In the genomic region with DNA sequence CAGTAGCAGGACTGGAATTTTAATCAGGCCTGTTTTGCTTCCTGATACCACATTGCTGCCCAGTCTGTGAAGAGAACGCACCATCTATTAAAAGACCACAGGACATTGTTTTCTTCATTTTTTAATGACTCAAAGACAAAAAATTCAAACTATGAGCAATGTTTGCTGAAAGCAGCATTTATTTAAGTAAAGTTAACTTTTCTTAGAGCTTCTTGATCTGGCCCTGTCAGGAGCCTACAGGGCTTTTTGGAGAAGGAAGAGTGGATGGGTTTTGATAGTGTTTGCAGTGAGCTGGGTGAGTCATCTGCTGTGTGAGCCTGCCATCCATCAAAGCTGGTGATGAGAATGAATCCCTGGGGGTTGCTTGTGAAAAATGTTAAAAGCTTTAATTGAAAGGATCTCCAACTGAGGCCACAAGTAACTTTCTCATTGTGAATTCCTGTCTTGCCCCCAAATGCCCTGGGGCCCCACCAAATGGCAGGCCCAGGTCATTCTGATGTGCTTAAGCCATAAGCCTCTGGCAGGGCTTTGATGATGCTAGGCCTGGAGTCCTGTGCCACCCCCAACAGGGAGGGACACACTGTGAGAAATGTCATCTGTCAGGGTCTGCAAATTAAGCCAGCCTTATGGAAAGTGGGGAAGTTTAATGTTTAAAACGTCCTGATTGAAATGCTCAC, we compare ENCODE assay signal across 11 cellular contexts.
A peak's percentile ranks its signal among the peaks of the same experiment; 100 is the strongest.
DNase-seq lines count a peak whose midpoint lies in the region; ATAC-seq, FAIRE-seq and TF ChIP-seq lines count a peak whose summit lies in the region.
"Had no signal": no experiment of that assay in that cellular context is flagged by ENCODE, and none has a peak within 500 bp of the region (broad histone marks: within the 10 kb centered on the region; RNA-seq: fewer than 3 reads in every experiment).

No MANE protein-coding gene starts in this region.

- peak; percentile 46 for ATAC-seq in left lung
- ATAC-seq in HG02852 (IDR thresholded peaks at IDR 0.05; ENCODE audit: unreplicated experiment), result no peak
- no peak for ATAC-seq in GM21723 (IDR thresholded peaks at IDR 0.05; ENCODE audit: unreplicated experiment)
- ATAC-seq: activated CD4-positive, alpha-beta T cell treated with anti-CD3 and anti-CD28 coated beads for 36 hours had no signal

- FAIRE-seq in astrocyte (lab: Jason Lieb, UNC), result peak; percentile 98

- peak overlapping the region; percentile 4 for H3K4me3 Mint-ChIP-seq in astrocyte (ENCODE audit: unreplicated experiment)
- H3K4me3 Mint-ChIP-seq: activated CD4-positive, alpha-beta T cell treated with anti-CD3 and anti-CD28 coated beads for 36 hours; dendritic cell treated with granulocyte-macrophage colony-stimulating factor and Interleukin-4, amounts not matched to agents 40 ng/mL and 50 ng/mL, for 4 days had no signal

- H3K36me3 ChIP-seq in HUES6 (ENCODE audit: control insufficient read depth, insufficient read depth, low read length) (no peaks in the 10 kb centered on the region), astrocyte (ENCODE audit: insufficient read depth, low read length) (no peaks in the 10 kb centered on the region), left lung (no peaks in the 10 kb centered on the region)

- DNase-seq in AG20443 (ENCODE audit: low spot score) (peak; percentile 86), astrocyte (ENCODE audit: low read depth) (peak; percentile 90), left lung (no peak), NCI-H187 treated with DMSO at 0.1 percent for 48 hours (lab: John Stamatoyannopoulos, UW) (no peak), RPMI8226 (no peak)
- DNase-seq: activated CD4-positive, alpha-beta T cell treated with anti-CD3 and anti-CD28 coated beads for 36 hours; stimulated activated CD8-positive, alpha-beta memory T cell treated with anti-CD3 and anti-CD28 coated beads, Interleukin-4, amount 100 ng/mL, for 48 hours had no signal

- no peaks in the 10 kb centered on the region for H3K79me2 ChIP-seq in astrocyte (ENCODE audit: insufficient read depth, low read length)

- peaks cover 24% of the 10 kb centered on the region for H3K4me1 Mint-ChIP-seq in astrocyte (ENCODE audit: low read depth, unreplicated experiment)

- TF ChIP-seq CTCF in astrocyte (IDR thresholded peaks at IDR 0.05; ENCODE audit: insufficient read depth, low read depth, low read length), result no peak
- no peak for TF ChIP-seq CTCF in left lung (IDR thresholded peaks at IDR 0.05)

- intact Hi-C loops in left lung (cut with DNase I), result no loop called here

- no peak overlapping the region for H2AFZ ChIP-seq in astrocyte (ENCODE audit: low read depth, low read length)

- H3K27me3 Mint-ChIP-seq in astrocyte (ENCODE audit: low read depth, unreplicated experiment), result no peaks in the 10 kb centered on the region
- H3K27me3 Mint-ChIP-seq: dendritic cell treated with granulocyte-macrophage colony-stimulating factor and Interleukin-4, amounts not matched to agents 40 ng/mL and 50 ng/mL, for 4 days had no signal

- H3K9ac ChIP-seq in HUES6 (ENCODE audit: low read length) (peak overlapping the region; percentile 80), astrocyte (ENCODE audit: low read length) (peak overlapping the region; percentile 42)

- peaks cover 40% of the 10 kb centered on the region for H3K4me1 ChIP-seq in HUES6 (ENCODE audit: control insufficient read depth, insufficient read depth, low read length)
- H3K4me1 ChIP-seq in astrocyte (ENCODE audit: insufficient read depth, low read length), result peaks cover 18% of the 10 kb centered on the region
- H3K4me1 ChIP-seq in left lung, result no peaks in the 10 kb centered on the region

- H3K27ac ChIP-seq in HUES6 (ENCODE audit: low read depth, low read length) (peak overlapping the region; percentile 80; the same call in 1 of the 2 replicates), astrocyte (ENCODE audit: low read depth, low read length) (peak overlapping the region; percentile 62), left lung (no peak overlapping the region)

- H4K20me1 ChIP-seq in astrocyte (ENCODE audit: insufficient read depth, low read length), result no peaks in the 10 kb centered on the region

- no peaks in the 10 kb centered on the region for H3K36me3 Mint-ChIP-seq in astrocyte (ENCODE audit: low read depth, unreplicated experiment)

- H3K9me3 Mint-ChIP-seq in astrocyte (ENCODE audit: unreplicated experiment), result no peaks in the 10 kb centered on the region

- peak overlapping the region; percentile 20; the same call in 1 of the 2 replicates for H3K4me3 ChIP-seq in HUES6 (ENCODE audit: low read depth, low read length)
- no peak overlapping the region for H3K4me3 ChIP-seq in astrocyte (ENCODE audit: insufficient read depth, low read depth, low read length)
- H3K4me3 ChIP-seq in left lung, result no peak overlapping the region

- H3K27me3 ChIP-seq in HUES6 (ENCODE audit: control insufficient read depth, insufficient read depth, low read length), result no peaks in the 10 kb centered on the region
- no peaks in the 10 kb centered on the region for H3K27me3 ChIP-seq in astrocyte (ENCODE audit: insufficient read depth, low read length)
- no peaks in the 10 kb centered on the region for H3K27me3 ChIP-seq in left lung

- H3K9me3 ChIP-seq in HUES6 (ENCODE audit: control insufficient read depth, insufficient read depth, low read depth, low read length) (0 out of 2 replicates have a peak, but pooled peaks cover under 1% of the 10 kb centered on the region), astrocyte (ENCODE audit: insufficient read depth, low read depth, low read length) (no peaks in the 10 kb centered on the region), left lung (peaks cover 0 to under 1% of the 10 kb centered on the region in 2 donors)

- H3K4me2 ChIP-seq in astrocyte (ENCODE audit: low read length), result peak overlapping the region; percentile 63

- peak overlapping the region; percentile 67 for H3K27ac Mint-ChIP-seq in astrocyte (ENCODE audit: unreplicated experiment)
- H3K27ac Mint-ChIP-seq: activated CD4-positive, alpha-beta T cell treated with anti-CD3 and anti-CD28 coated beads for 36 hours; dendritic cell treated with granulocyte-macrophage colony-stimulating factor and Interleukin-4, amounts not matched to agents 40 ng/mL and 50 ng/mL, for 4 days had no signal

Comparison
In these comparisons a context has a peak if more than half of its experiments do, and no peak if none do; other contexts are left out.
1. DNase-seq: peak in AG20443 (single experiment) and astrocyte (single experiment); none in left lung (0 of 2), NCI-H187 treated with DMSO at 0.1 percent for 48 hours (single experiment) and RPMI8226 (single experiment).
2. H3K27ac ChIP-seq: peak in HUES6 (single experiment) and astrocyte (single experiment); none in left lung (0 of 2).